In the genomic region with DNA sequence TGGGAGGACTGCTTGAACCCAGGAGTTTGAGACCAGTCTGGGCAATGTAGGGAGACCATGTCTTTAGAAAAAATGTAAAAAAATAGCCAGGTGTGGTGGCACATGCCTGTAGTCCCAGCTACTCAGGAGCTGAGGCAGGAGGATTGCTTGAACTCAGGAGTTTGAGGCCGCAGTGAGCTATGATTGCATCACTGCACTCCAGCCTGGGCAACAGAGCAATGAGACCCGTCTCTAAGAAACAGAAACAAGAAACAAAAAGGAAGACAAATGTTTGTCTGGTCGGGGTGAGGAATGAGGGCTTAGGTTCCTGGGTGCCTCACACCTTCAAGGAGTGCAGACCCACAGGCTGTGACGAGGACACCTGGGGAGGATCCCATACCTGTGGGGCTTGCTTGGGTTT, we compare ENCODE assay signal across 24 cellular contexts.
DNase-seq lines count a peak whose midpoint lies in the region; ATAC-seq, FAIRE-seq and TF ChIP-seq lines count a peak whose summit lies in the region.
"Had no signal": no experiment of that assay in that cellular context is flagged by ENCODE, and none has a peak within 500 bp of the region (broad histone marks: within the 10 kb centered on the region; RNA-seq: fewer than 3 reads in every experiment).

No MANE protein-coding gene starts in this region.

- TF ChIP-seq CTCF in HepG2 (CRISPR knock-in tag; IDR thresholded peaks at IDR 0.05), result no peak
- TF ChIP-seq CTCF in right lobe of liver (IDR thresholded peaks at IDR 0.05), result no peak
- no peak for TF ChIP-seq CTCF in K562 (IDR thresholded peaks at IDR 0.05 in 2 of 3, conservative IDR thresholded peaks at IDR 0.05 in 1 of 3; ENCODE audit: insufficient read depth in 2 of 3, low read depth in 1 of 3, low read length in 3 of 3)
- TF ChIP-seq CTCF in left lung (IDR thresholded peaks at IDR 0.05), result no peak
- TF ChIP-seq CTCF in upper lobe of right lung (IDR thresholded peaks at IDR 0.05), result no peak

- TF ChIP-seq RAD21 in HepG2 (CRISPR knock-in tag; IDR thresholded peaks at IDR 0.05), result no peak
- no peak for TF ChIP-seq RAD21 in K562 (CRISPR knock-in tag; conservative IDR thresholded peaks at IDR 0.05 in 1 of 2, IDR thresholded peaks at IDR 0.05 in 1 of 2)

- peak overlapping the region; percentile 2 for H3K27ac ChIP-seq in HepG2 (ENCODE audit: extremely low read length, insufficient read depth, low read length)
- H3K27ac ChIP-seq in right lobe of liver, result no peak overlapping the region
- H3K27ac ChIP-seq in K562 (ENCODE audit: extremely low read depth, low read depth, low read length), result no peak overlapping the region
- peak overlapping the region in 1 of 2 donors; percentile 36 for H3K27ac ChIP-seq in left lung
- no peak overlapping the region for H3K27ac ChIP-seq in upper lobe of right lung

- intact Hi-C loops in HepG2 (cut with micrococcal nuclease; ENCODE audit: unreplicated experiment) (no loop called here), right lobe of liver (cut with DNase I) (no loop called here), K562 (cut with micrococcal nuclease) (no loop called here), left lung (cut with DNase I) (no loop called here), upper lobe of right lung (cut with DNase I) (no loop called here)

- H3K9me3 ChIP-seq in HepG2 (ENCODE audit: low read length) (no peaks in the 10 kb centered on the region), right lobe of liver (no peaks in the 10 kb centered on the region), K562 (replicated peaks; ENCODE audit: control insufficient read depth, insufficient read depth, low read depth, low read length) (no peaks in the 10 kb centered on the region), left lung (no peaks in the 10 kb centered on the region), upper lobe of right lung (no peaks in the 10 kb centered on the region)
- H3K9me3 ChIP-seq: HAP-1 had no signal

- H3K27me3 Mint-ChIP-seq in stimulated activated memory B cell treated with anti-CD40 and anti-IgM and Interleukin-4, amounts not matched to agents 10 μg/mL and 1 μg/mL and 100 μg/mL, for 72 hours, result no peaks in the 10 kb centered on the region
- H3K27me3 Mint-ChIP-seq: CD4-positive, alpha-beta T cell; memory B cell had no signal

- H3K9me1 ChIP-seq in K562 (ENCODE audit: control insufficient read depth, insufficient read depth, low read length), result no peaks in the 10 kb centered on the region

- H3K9me3 Mint-ChIP-seq in stimulated activated memory B cell treated with anti-CD40 and anti-IgM and Interleukin-4, amounts not matched to agents 10 μg/mL and 1 μg/mL and 100 μg/mL, for 72 hours, result no peaks in the 10 kb centered on the region
- H3K9me3 Mint-ChIP-seq: CD4-positive, alpha-beta T cell; memory B cell; naive thymus-derived CD8-positive, alpha-beta T cell had no signal

- ATAC-seq in HepG2 (peak; percentile 52), right lobe of liver (no peak), K562 (no peak), left lung (peak; percentile 78), upper lobe of right lung (peak; percentile 37), HG03135 (IDR thresholded peaks at IDR 0.05; ENCODE audit: unreplicated experiment) (no peak)
- no peak for ATAC-seq in stimulated activated memory B cell treated with anti-CD40 and anti-IgM and Interleukin-4, amounts not matched to agents 10 μg/mL and 1 μg/mL and 100 μg/mL, for 72 hours
- ATAC-seq: naive thymus-derived CD8-positive, alpha-beta T cell; Right ventricle myocardium inferior had no signal

- POLR2A ChIA-PET in HepG2 (lab: Yijun Ruan, JAX) (no interaction called here), K562 (lab: Yijun Ruan, JAX) (no interaction called here)

- H3K27me3 ChIP-seq in HepG2 (ENCODE audit: control insufficient read depth in 1 of 2, insufficient read depth in 2 of 2, low read length in 2 of 2) (peaks cover 0 to 4% of the 10 kb centered on the region in 2 experiments; a peak in 1 of 5 replicates), right lobe of liver (no peaks in the 10 kb centered on the region), K562 (ENCODE audit: control insufficient read depth in 2 of 2, insufficient read depth in 2 of 2, low read length in 2 of 2) (peaks cover 34 to 92% of the 10 kb centered on the region in 2 experiments), left lung (no peaks in the 10 kb centered on the region), upper lobe of right lung (no peaks in the 10 kb centered on the region)

- H4K20me1 ChIP-seq in HepG2 (ENCODE audit: insufficient read depth, low read length) (no peaks in the 10 kb centered on the region), K562 (replicated peaks; ENCODE audit: control insufficient read depth, insufficient read depth, low read length) (peaks cover 7% of the 10 kb centered on the region; the same call in 1 of the 2 replicates)

- H3K27ac Mint-ChIP-seq in stimulated activated memory B cell treated with anti-CD40 and anti-IgM and Interleukin-4, amounts not matched to agents 10 μg/mL and 1 μg/mL and 100 μg/mL, for 72 hours, result no peak overlapping the region
- H3K27ac Mint-ChIP-seq: CD4-positive, alpha-beta T cell; memory B cell had no signal

- no peak for DNase-seq in HepG2 (ENCODE audit: low spot score)
- DNase-seq in right lobe of liver, result no peak
- DNase-seq in K562 (ENCODE audit: extremely low read depth in 1 of 4, low spot score in 3 of 4), result no peak
- DNase-seq in left lung, result peak in 1 of 2 donors; percentile 49
- DNase-seq in upper lobe of right lung, result no peak
- no peak for DNase-seq in NCI-H2171 (lab: John Stamatoyannopoulos, UW)
- DNase-seq: activated CD4-positive, alpha-beta T cell treated with anti-CD3 and anti-CD28 coated beads, Interleukin-2, amount 50 U/mL, for 4 hours; activated naive CD4-positive, alpha-beta T cell treated with Interleukin-2 at 50 U/mL for 16 hours; activated T-cell treated with anti-CD3 and anti-CD28 coated beads for 4 hours; CD4-positive, alpha-beta T cell; DMS153; effector CD8-positive, alpha-beta T cell; head of caudate nucleus; naive thymus-derived CD8-positive, alpha-beta T cell; NCI-H1092; NCI-H2081; posterior cingulate gyrus; stimulated activated CD8-positive, alpha-beta memory T cell treated with anti-CD3 and anti-CD28 coated beads, Interleukin-4, amount 100 ng/mL, for 48 hours; substantia nigra had no signal

- no peaks in the 10 kb centered on the region for H3K36me3 Mint-ChIP-seq in stimulated activated memory B cell treated with anti-CD40 and anti-IgM and Interleukin-4, amounts not matched to agents 10 μg/mL and 1 μg/mL and 100 μg/mL, for 72 hours
- H3K36me3 Mint-ChIP-seq: memory B cell had no signal

- FAIRE-seq in HepG2 (lab: Jason Lieb, UNC) (peak; percentile 39), K562 (lab: Jason Lieb, UNC) (no peak)

- 11% methylated on average over 4 of the region's 4 CpGs for WGBS in HepG2 (ENCODE audit: low lambda C conversion rate)
- WGBS in right lobe of liver (ENCODE audit: insufficient coverage, low coverage, low lambda C conversion rate, missing lambda C conversion rate), result 68% methylated on average over 4 of the region's 4 CpGs
- WGBS in K562 (ENCODE audit: insufficient coverage, low coverage, missing lambda C conversion rate), result 2% methylated on average over 4 of the region's 4 CpGs

- peaks cover 27% of the 10 kb centered on the region for H3K4me1 ChIP-seq in HepG2 (ENCODE audit: insufficient read depth, low read length)
- H3K4me1 ChIP-seq in right lobe of liver, result no peaks in the 10 kb centered on the region
- peaks cover 0 to 4% of the 10 kb centered on the region in 2 experiments; a peak in 1 of 5 replicates for H3K4me1 ChIP-seq in K562 (replicated peaks in 1 of 2; ENCODE audit: control insufficient read depth in 2 of 2, insufficient read depth in 2 of 2, low read length in 2 of 2)
- no peaks in the 10 kb centered on the region for H3K4me1 ChIP-seq in left lung
- peaks cover 4% of the 10 kb centered on the region for H3K4me1 ChIP-seq in upper lobe of right lung
- H3K4me1 ChIP-seq: HAP-1 had no signal

- H3K4me3 Mint-ChIP-seq in stimulated activated memory B cell treated with anti-CD40 and anti-IgM and Interleukin-4, amounts not matched to agents 10 μg/mL and 1 μg/mL and 100 μg/mL, for 72 hours, result no peak overlapping the region
- H3K4me3 Mint-ChIP-seq: CD4-positive, alpha-beta T cell; memory B cell; naive thymus-derived CD8-positive, alpha-beta T cell had no signal

- TF ChIP-seq EP300 in HepG2 (IDR thresholded peaks at IDR 0.05; ENCODE audit: low read depth in 2 of 2, low read length in 2 of 2), result no peak
- no peak for TF ChIP-seq EP300 in HepG2 (CRISPR knock-in tag; IDR thresholded peaks at IDR 0.05; ENCODE audit: borderline replicate concordance)
- TF ChIP-seq EP300 in K562 (IDR thresholded peaks at IDR 0.05; ENCODE audit: low read length), result no peak

- CTCF ChIA-PET in HepG2 (lab: Yijun Ruan, JAX; ENCODE audit: low intra/inter-chr PET ratio, low total read pairs) (no interaction called here), K562 (lab: Yijun Ruan, JAX; ENCODE audit: low intra/inter-chr PET ratio) (no interaction called here)

- no peak overlapping the region; a peak in 1 of 6 replicates for H3K4me3 ChIP-seq in HepG2 (replicated peaks in 1 of 3; ENCODE audit: insufficient read depth in 1 of 3, low read depth in 2 of 3, low read length in 3 of 3)
- H3K4me3 ChIP-seq in right lobe of liver, result no peak overlapping the region
- H3K4me3 ChIP-seq in K562, result no peak overlapping the region
- H3K4me3 ChIP-seq in left lung, result no peak overlapping the region
- H3K4me3 ChIP-seq in upper lobe of right lung, result no peak overlapping the region
- H3K4me3 ChIP-seq: HAP-1 had no signal

- no peak overlapping the region for H2AFZ ChIP-seq in HepG2 (ENCODE audit: low read length)
- H2AFZ ChIP-seq in K562 (ENCODE audit: low read depth, low read length), result no peak overlapping the region

- no peaks in the 10 kb centered on the region for H3K79me2 ChIP-seq in HepG2 (ENCODE audit: insufficient read depth, low read length)
- no peaks in the 10 kb centered on the region for H3K79me2 ChIP-seq in K562 (ENCODE audit: control insufficient read depth, insufficient read depth, low read length)

- no peak for TF ChIP-seq POLR2A in HepG2 (IDR thresholded peaks at IDR 0.05; ENCODE audit: insufficient read depth in 1 of 2, low read depth in 2 of 2, low read length in 2 of 2)
- TF ChIP-seq POLR2A in right lobe of liver (IDR thresholded peaks at IDR 0.05), result no peak
- no peak for TF ChIP-seq POLR2A in K562 (conservative IDR thresholded peaks at IDR 0.05)

- H3K4me1 Mint-ChIP-seq in stimulated activated memory B cell treated with anti-CD40 and anti-IgM and Interleukin-4, amounts not matched to agents 10 μg/mL and 1 μg/mL and 100 μg/mL, for 72 hours, result no peaks in the 10 kb centered on the region
- H3K4me1 Mint-ChIP-seq: memory B cell had no signal

- BruUV-seq in HepG2 (replicated peaks; lab: Mats Ljungman, UMichigan) (no TSS peak), K562 (replicated peaks; lab: Mats Ljungman, UMichigan) (no TSS peak)

- H3K36me3 ChIP-seq in HepG2 (replicated peaks in 1 of 2; ENCODE audit: control insufficient read depth in 1 of 2, insufficient read depth in 2 of 2, low read length in 2 of 2) (no peaks in the 10 kb centered on the region), right lobe of liver (no peaks in the 10 kb centered on the region), K562 (ENCODE audit: control insufficient read depth, insufficient read depth, low read length) (no peaks in the 10 kb centered on the region), left lung (no peaks in the 10 kb centered on the region), upper lobe of right lung (no peaks in the 10 kb centered on the region)
- H3K36me3 ChIP-seq: HAP-1 had no signal

- in situ Hi-C loops in HepG2 (cut with HindIII; ENCODE audit: extremely low pct_ligation_motif_present, low pct_unique_long_range_greater_than_20kb), result no loop called here
- in situ Hi-C loops in K562 (cut with MboI), result no loop called here

- no peak overlapping the region for H3K9ac ChIP-seq in HepG2 (ENCODE audit: insufficient read depth, low read depth, low read length)
- no peak overlapping the region for H3K9ac ChIP-seq in K562 (ENCODE audit: insufficient read depth in 1 of 2, low read depth in 2 of 2, low read length in 2 of 2)

- H3K4me2 ChIP-seq in HepG2 (ENCODE audit: low read depth, low read length) (peak overlapping the region; percentile 50), K562 (ENCODE audit: insufficient read depth, low read length) (no peak overlapping the region)

Comparison
In these comparisons a context has a peak if more than half of its experiments do, and no peak if none do; other contexts are left out.
1. ATAC-seq: peak in HepG2 (single experiment), left lung (single experiment) and upper lobe of right lung (single experiment); none in right lobe of liver (0 of 4), K562 (single experiment), stimulated activated memory B cell treated with anti-CD40 and anti-IgM and Interleukin-4, amounts not matched to agents 10 μg/mL and 1 μg/mL and 100 μg/mL, for 72 hours (single experiment) and HG03135 (single experiment).
2. Of the 241 proteins assayed by ChIP-seq in both HepG2 and K562: peak only in HepG2: MAX; only in K562: none; in both: CEBPB and CEBPG; in neither: 235; mixed calls (peak in some experiments, not most) for 3.